Comparison of ENCODE assay signal across 18 cellular contexts in genomic region chr1:186900539-186901237, GRCh38.
"Had no signal": no experiment of that assay in that cellular context is flagged by ENCODE, and none has a peak within 500 bp of the region (broad histone marks: within the 10 kb centered on the region; RNA-seq: fewer than 3 reads in every experiment).

No MANE protein-coding gene starts in this region.

- H3K27me3 ChIP-seq: dorsolateral prefrontal cortex, transverse colon had no signal

- H3K27me3 Mint-ChIP-seq: activated B cell treated with CpG ODN at 0.5 μM for 24 hours had no signal

- ATAC-seq: esophagus mucosa; mucosa of descending colon; naive thymus-derived CD4-positive, alpha-beta T cell had no signal

- H3K27ac ChIP-seq: dorsolateral prefrontal cortex, transverse colon had no signal

- H3K4me1 Mint-ChIP-seq: activated B cell treated with CpG ODN at 0.5 μM for 24 hours; naive thymus-derived CD4-positive, alpha-beta T cell had no signal

- H3K27ac Mint-ChIP-seq: activated B cell treated with CpG ODN at 0.5 μM for 24 hours; endodermal cell; naive thymus-derived CD4-positive, alpha-beta T cell had no signal

- DNase-seq: activated B cell treated with CpG ODN at 0.5 μM for 24 hours; activated CD4-positive, alpha-beta T cell treated with anti-CD3 and anti-CD28 coated beads for 48 hours; activated effector memory CD4-positive, alpha-beta T cell treated with Interleukin-2 at 50 U/mL for 16 hours; activated naive CD4-positive, alpha-beta T cell treated with anti-CD3 and anti-CD28 coated beads, Interleukin-2, amount 50 U/mL, for 16 hours; dorsolateral prefrontal cortex; endodermal cell; head of caudate nucleus; left cardiac atrium; mammary epithelial cell; mucosa of descending colon; naive thymus-derived CD4-positive, alpha-beta T cell; retina; SIG-M5; small intestine; stimulated activated CD4-positive, alpha-beta T cell treated with anti-CD3 and anti-CD28 coated beads, Interleukin-4, amount 100 ng/mL, for 24 hours; stimulated activated naive CD4-positive, alpha-beta T cell; transverse colon had no signal

- H3K36me3 Mint-ChIP-seq: naive thymus-derived CD4-positive, alpha-beta T cell had no signal

- H3K9me3 ChIP-seq: mucosa of descending colon, transverse colon had no signal

- H3K4me3 Mint-ChIP-seq: activated B cell treated with CpG ODN at 0.5 μM for 24 hours; endodermal cell; naive thymus-derived CD4-positive, alpha-beta T cell had no signal

- H3K36me3 ChIP-seq: transverse colon had no signal

- H3K9me3 Mint-ChIP-seq: activated B cell treated with CpG ODN at 0.5 μM for 24 hours had no signal

- H3K4me3 ChIP-seq: dorsolateral prefrontal cortex, mucosa of descending colon, transverse colon had no signal
